ENCODE assay signal across 1 cellular context in genomic region chr1:1917995-1918900, GRCh38.
TF ChIP-seq lines count a peak whose summit lies in the region.

No MANE protein-coding gene starts in this region.

TF ChIP-seq in GM23338, 12 proteins besides CTCF, POLR2A, EP300 and RAD21 (continued from another document):
- no peak for TF ChIP-seq ETS1 (IDR thresholded peaks at IDR 0.05)
